ENCODE assay signal across 16 cellular contexts in the genomic region with DNA sequence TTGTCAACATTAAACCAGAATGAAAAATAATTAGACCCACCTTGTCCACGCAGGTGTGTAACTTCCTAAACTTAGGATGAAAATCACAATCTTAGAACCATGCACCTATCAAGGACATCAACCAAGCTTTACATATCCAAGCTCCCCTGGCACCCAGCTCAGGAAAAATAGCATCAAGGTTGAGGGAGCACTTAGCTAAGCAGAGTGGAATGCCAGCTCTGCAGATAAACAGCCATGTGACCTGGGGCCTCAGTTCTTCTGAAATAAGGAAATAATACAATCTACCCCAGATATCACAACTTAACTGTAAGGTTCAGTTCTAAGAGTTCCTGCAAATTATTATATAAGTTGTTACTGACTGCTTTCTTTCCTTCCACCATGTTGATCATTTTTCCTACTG.
A peak's percentile ranks its signal among the peaks of the same experiment; 100 is the strongest.
DNase-seq lines count a peak whose midpoint lies in the region; ATAC-seq and TF ChIP-seq lines count a peak whose summit lies in the region.
"Had no signal": no experiment of that assay in that cellular context is flagged by ENCODE, and none has a peak within 500 bp of the region (broad histone marks: within the 10 kb centered on the region; RNA-seq: fewer than 3 reads in every experiment).

No MANE protein-coding gene starts in this region.

- peaks cover 61% of the 10 kb centered on the region for H3K36me3 Mint-ChIP-seq in activated CD8-positive, alpha-beta T cell treated with anti-CD3 and anti-CD28 coated beads for 36 hours (ENCODE audit: low read depth)
- peaks cover 57% of the 10 kb centered on the region for H3K36me3 Mint-ChIP-seq in activated CD8-positive, alpha-beta T cell treated with anti-CD3 and anti-CD28 coated beads, Interleukin-2, amount 10 ng/mL, durations not matched to agents 7 days and 5 days (ENCODE audit: low read depth)

- CTCF ChIA-PET in activated CD8-positive, alpha-beta T cell treated with anti-CD3 and anti-CD28 coated beads for 36 hours (lab: Charles Lee): no interaction called here
- CTCF ChIA-PET in activated CD8-positive, alpha-beta T cell treated with anti-CD3 and anti-CD28 coated beads, Interleukin-2, amount 10 ng/mL, durations not matched to agents 7 days and 5 days (lab: Charles Lee): interaction anchor here (1.6 kb wide), 1 partner anchor 20 kb away, joined by 3 read pairs; no protein-coding TSS in a partner anchor

- POLR2A ChIA-PET in activated CD8-positive, alpha-beta T cell treated with anti-CD3 and anti-CD28 coated beads for 36 hours (lab: Charles Lee): interaction anchor here (0.9 kb wide), 1 partner anchor 11 kb away, joined by 3 read pairs; no protein-coding TSS in a partner anchor
- POLR2A ChIA-PET in activated CD8-positive, alpha-beta T cell treated with anti-CD3 and anti-CD28 coated beads, Interleukin-2, amount 10 ng/mL, durations not matched to agents 7 days and 5 days (lab: Charles Lee): interaction anchor here (0.6 kb wide), 1 partner anchor 637 kb away, joined by 4 read pairs; no protein-coding TSS in a partner anchor

- H3K9me3 ChIP-seq in lung (ENCODE audit: control insufficient read depth in 2 of 2, insufficient read depth in 1 of 2, low read length in 1 of 2) (no peaks in the 10 kb centered on the region), testis (no peaks in the 10 kb centered on the region)
- H3K9me3 ChIP-seq: Peyer's patch had no signal

- ATAC-seq in activated CD8-positive, alpha-beta T cell treated with anti-CD3 and anti-CD28 coated beads for 36 hours: no peak
- no peak for ATAC-seq in activated CD8-positive, alpha-beta T cell treated with anti-CD3 and anti-CD28 coated beads, Interleukin-2, amount 10 ng/mL, durations not matched to agents 7 days and 5 days
- peak; percentile 41 for ATAC-seq in lung (ENCODE audit: insufficient read depth, low FRiP score)
- ATAC-seq: activated T-helper 17 cell treated with anti-CD3 and anti-CD28 coated beads, Interleukin-2, amount 50 U/mL, for 72 hours; T-helper 17 cell had no signal

- no peak overlapping the region for H3K4me3 Mint-ChIP-seq in activated CD8-positive, alpha-beta T cell treated with anti-CD3 and anti-CD28 coated beads for 36 hours
- H3K4me3 Mint-ChIP-seq in activated CD8-positive, alpha-beta T cell treated with anti-CD3 and anti-CD28 coated beads, Interleukin-2, amount 10 ng/mL, durations not matched to agents 7 days and 5 days: no peak overlapping the region
- H3K4me3 Mint-ChIP-seq: activated CD4-positive, alpha-beta T cell treated with anti-CD3 and anti-CD28 coated beads, Interleukin-2, amount 10 ng/mL, durations not matched to agents 24 days and 14 days; activated T-helper 17 cell treated with anti-CD3 and anti-CD28 coated beads, Interleukin-2, amount 50 U/mL, for 72 hours; IgD-negative memory B cell; T-helper 17 cell had no signal

- TF ChIP-seq POLR2A in testis (IDR thresholded peaks at IDR 0.05): no peak

- H3K27ac Mint-ChIP-seq in activated CD8-positive, alpha-beta T cell treated with anti-CD3 and anti-CD28 coated beads for 36 hours: peak overlapping the region; percentile 0
- no peak overlapping the region for H3K27ac Mint-ChIP-seq in activated CD8-positive, alpha-beta T cell treated with anti-CD3 and anti-CD28 coated beads, Interleukin-2, amount 10 ng/mL, durations not matched to agents 7 days and 5 days
- H3K27ac Mint-ChIP-seq: activated CD4-positive, alpha-beta T cell treated with anti-CD3 and anti-CD28 coated beads, Interleukin-2, amount 10 ng/mL, durations not matched to agents 24 days and 14 days; activated T-helper 17 cell treated with anti-CD3 and anti-CD28 coated beads, Interleukin-2, amount 50 U/mL, for 72 hours; IgD-negative memory B cell had no signal

- no peak for DNase-seq in activated CD8-positive, alpha-beta T cell treated with anti-CD3 and anti-CD28 coated beads for 36 hours
- no peak for DNase-seq in activated CD8-positive, alpha-beta T cell treated with anti-CD3 and anti-CD28 coated beads, Interleukin-2, amount 10 ng/mL, durations not matched to agents 7 days and 5 days
- DNase-seq in epithelial cell of proximal tubule (ENCODE audit: low read depth) (peak; percentile 76), lung (ENCODE audit: low spot score) (no peak), testis (peak; percentile 63), HuH-7 (ENCODE audit: low spot score) (no peak)
- DNase-seq in stimulated activated CD4-positive, alpha-beta T cell treated with anti-CD3 and anti-CD28 coated beads, Interleukin-2, amount 100 ng/mL, for 24 hours: no peak
- DNase-seq in stimulated activated naive CD4-positive, alpha-beta T cell (lab: John Stamatoyannopoulos, UW): no peak
- DNase-seq: activated CD4-positive, alpha-beta T cell treated with anti-CD3 and anti-CD28 coated beads, Interleukin-2, amount 10 ng/mL, durations not matched to agents 24 days and 14 days; Calu3; NCI-H1417; NCI-H524; Peyer's patch; T-helper 17 cell had no signal

- H3K27me3 ChIP-seq in lung (ENCODE audit: control insufficient read depth, insufficient read depth): no peaks in the 10 kb centered on the region
- no peaks in the 10 kb centered on the region for H3K27me3 ChIP-seq in testis
- H3K27me3 ChIP-seq: Peyer's patch had no signal

- no peak overlapping the region for H3K4me3 ChIP-seq in epithelial cell of proximal tubule (ENCODE audit: low read depth, low read length)
- no peak overlapping the region for H3K4me3 ChIP-seq in lung
- no peak overlapping the region for H3K4me3 ChIP-seq in testis
- H3K4me3 ChIP-seq: Peyer's patch had no signal

- intact Hi-C loops in activated CD8-positive, alpha-beta T cell treated with anti-CD3 and anti-CD28 coated beads for 36 hours (cut with micrococcal nuclease): no loop called here
- intact Hi-C loops in testis (cut with DNase I; ENCODE audit: low total_unique reads): no loop called here

- no peaks in the 10 kb centered on the region for H3K27me3 Mint-ChIP-seq in activated CD8-positive, alpha-beta T cell treated with anti-CD3 and anti-CD28 coated beads for 36 hours
- H3K27me3 Mint-ChIP-seq in activated CD8-positive, alpha-beta T cell treated with anti-CD3 and anti-CD28 coated beads, Interleukin-2, amount 10 ng/mL, durations not matched to agents 7 days and 5 days (ENCODE audit: low read depth): no peaks in the 10 kb centered on the region
- H3K27me3 Mint-ChIP-seq: activated CD4-positive, alpha-beta T cell treated with anti-CD3 and anti-CD28 coated beads, Interleukin-2, amount 10 ng/mL, durations not matched to agents 24 days and 14 days; activated T-helper 17 cell treated with anti-CD3 and anti-CD28 coated beads, Interleukin-2, amount 50 U/mL, for 72 hours; IgD-negative memory B cell; T-helper 17 cell had no signal

- peaks cover 11% of the 10 kb centered on the region for H3K4me1 Mint-ChIP-seq in activated CD8-positive, alpha-beta T cell treated with anti-CD3 and anti-CD28 coated beads for 36 hours (ENCODE audit: low read depth)
- peaks cover 9% of the 10 kb centered on the region for H3K4me1 Mint-ChIP-seq in activated CD8-positive, alpha-beta T cell treated with anti-CD3 and anti-CD28 coated beads, Interleukin-2, amount 10 ng/mL, durations not matched to agents 7 days and 5 days (ENCODE audit: low read depth)

- TF ChIP-seq CTCF in activated CD8-positive, alpha-beta T cell treated with anti-CD3 and anti-CD28 coated beads for 36 hours (IDR thresholded peaks at IDR 0.05): no peak
- TF ChIP-seq CTCF in epithelial cell of proximal tubule (conservative IDR thresholded peaks at IDR 0.05; ENCODE audit: low read depth, low read length): no peak
- TF ChIP-seq CTCF in lung (IDR thresholded peaks at IDR 0.05; ENCODE audit: control extremely low read depth, extremely low read depth): no peak
- TF ChIP-seq CTCF in testis (IDR thresholded peaks at IDR 0.05): no peak

- 93 to 96% methylated on average over 1 of the region's 1 CpG for WGBS in lung, 2 donors
- 74 to 82% methylated on average over 1 of the region's 1 CpG for WGBS in testis, 2 donors

- no peaks in the 10 kb centered on the region for H3K9me3 Mint-ChIP-seq in activated CD8-positive, alpha-beta T cell treated with anti-CD3 and anti-CD28 coated beads for 36 hours
- no peaks in the 10 kb centered on the region for H3K9me3 Mint-ChIP-seq in activated CD8-positive, alpha-beta T cell treated with anti-CD3 and anti-CD28 coated beads, Interleukin-2, amount 10 ng/mL, durations not matched to agents 7 days and 5 days (ENCODE audit: insufficient read depth)
- H3K9me3 Mint-ChIP-seq: activated CD4-positive, alpha-beta T cell treated with anti-CD3 and anti-CD28 coated beads, Interleukin-2, amount 10 ng/mL, durations not matched to agents 24 days and 14 days; activated T-helper 17 cell treated with anti-CD3 and anti-CD28 coated beads, Interleukin-2, amount 50 U/mL, for 72 hours; IgD-negative memory B cell had no signal

- H3K4me1 ChIP-seq in lung (ENCODE audit: control insufficient read depth in 2 of 2, insufficient read depth in 2 of 2, low read length in 2 of 2) (peaks cover 2 to 3% of the 10 kb centered on the region in 2 donors), testis (peaks cover 18% of the 10 kb centered on the region)

- H3K27ac ChIP-seq in lung (ENCODE audit: low read depth in 1 of 2, low read length in 1 of 2) (no peak overlapping the region), testis (no peak overlapping the region)

- H3K36me3 ChIP-seq in lung (ENCODE audit: control insufficient read depth in 2 of 2, insufficient read depth in 2 of 2, low read length in 2 of 2): peaks cover 5 to 9% of the 10 kb centered on the region in 2 donors
- no peaks in the 10 kb centered on the region for H3K36me3 ChIP-seq in testis (ENCODE audit: low read depth, missing control alignments)

Comparison
In these comparisons a context has a peak if more than half of its experiments do, and no peak if none do; other contexts are left out.
1. DNase-seq: peak in epithelial cell of proximal tubule (single experiment) and testis (single experiment); none in activated CD8-positive, alpha-beta T cell treated with anti-CD3 and anti-CD28 coated beads for 36 hours (single experiment), activated CD8-positive, alpha-beta T cell treated with anti-CD3 and anti-CD28 coated beads, Interleukin-2, amount 10 ng/mL, durations not matched to agents 7 days and 5 days (single experiment), lung (single experiment), stimulated activated CD4-positive, alpha-beta T cell treated with anti-CD3 and anti-CD28 coated beads, Interleukin-2, amount 100 ng/mL, for 24 hours (0 of 2), stimulated activated naive CD4-positive, alpha-beta T cell (0 of 6) and HuH-7 (single experiment).